In the genomic region with DNA sequence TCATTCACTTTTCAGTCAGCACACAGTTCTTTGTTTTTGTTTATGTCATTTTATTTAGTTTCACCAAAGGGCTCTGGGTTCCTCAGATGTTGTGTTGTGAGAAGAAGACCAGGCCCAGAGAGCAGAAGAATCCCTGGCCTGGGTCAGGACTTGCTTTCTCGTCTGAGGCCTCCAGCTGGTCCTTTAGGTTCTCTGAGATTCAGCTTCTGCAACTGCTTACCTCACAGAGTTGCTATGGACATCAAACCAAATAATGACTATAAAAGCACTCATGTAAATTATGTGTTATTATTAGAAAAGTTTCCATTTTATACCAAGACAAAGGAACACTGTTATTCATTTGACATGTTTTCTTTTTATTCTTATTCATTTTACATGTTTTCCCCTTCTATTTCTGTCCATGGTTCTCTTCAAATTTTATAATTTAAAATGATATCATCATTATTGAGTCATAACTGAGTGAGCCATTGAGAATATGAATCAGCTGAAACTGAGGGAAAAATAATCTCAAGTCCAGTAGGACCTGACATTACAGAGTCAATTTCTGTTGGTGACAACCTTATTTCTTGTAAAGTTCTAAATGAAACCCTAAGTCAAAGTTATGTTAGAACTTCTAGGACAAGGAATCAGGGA, we compare ENCODE assay signal across 19 cellular contexts. TPM values are rescaled to one million over a fixed set of nuclear protein-coding genes. Genes with fewer than 3 reads are reported as not detected.
A peak's percentile ranks its signal among the peaks of the same experiment; 100 is the strongest.
DNase-seq lines count a peak whose midpoint lies in the region; ATAC-seq and TF ChIP-seq lines count a peak whose summit lies in the region.
"Had no signal": no experiment of that assay in that cellular context is flagged by ENCODE, and none has a peak within 500 bp of the region (broad histone marks: within the 10 kb centered on the region; RNA-seq: fewer than 3 reads in every experiment).

No MANE protein-coding gene starts in this region.

- no peaks in the 10 kb centered on the region for H3K9me3 ChIP-seq in subcutaneous abdominal adipose tissue (ENCODE audit: control insufficient read depth in 5 of 5, low read length in 5 of 5)

- intact Hi-C loops in activated T-helper 2 cell treated with anti-CD3 and anti-CD28 coated beads, Interferon-gamma antibody, Interleukin-2, Interleukin-4, amounts not matched to agents 10 μg/mL and 5 μg/mL and 100 μg/mL, durations not matched to agents 14 hours and 24 hours and 36 hours (cut with micrococcal nuclease), result no loop called here

- ATAC-seq in HG03280 (IDR thresholded peaks at IDR 0.05; ENCODE audit: unreplicated experiment), result no peak
- ATAC-seq: right cardiac atrium had no signal

- H3K4me1 Mint-ChIP-seq in activated naive CD8-positive, alpha-beta T cell (ENCODE audit: low read depth), result peaks cover 78% of the 10 kb centered on the region
- peaks cover 62% of the 10 kb centered on the region for H3K4me1 Mint-ChIP-seq in activated naive CD8-positive, alpha-beta T cell treated with anti-CD3 and anti-CD28 coated beads for 36 hours
- H3K4me1 Mint-ChIP-seq in activated T-helper 2 cell treated with anti-CD3 and anti-CD28 coated beads, Interferon-gamma antibody, Interleukin-2, Interleukin-4, amounts not matched to agents 10 μg/mL and 5 μg/mL and 100 μg/mL, durations not matched to agents 14 hours and 24 hours and 36 hours (ENCODE audit: low read depth), result peaks cover 68% of the 10 kb centered on the region

- H3K27ac Mint-ChIP-seq in activated naive CD8-positive, alpha-beta T cell, result peak overlapping the region; percentile 87
- H3K27ac Mint-ChIP-seq in activated naive CD8-positive, alpha-beta T cell treated with anti-CD3 and anti-CD28 coated beads for 36 hours, result no peak overlapping the region
- peak overlapping the region; percentile 55 for H3K27ac Mint-ChIP-seq in activated T-helper 2 cell treated with anti-CD3 and anti-CD28 coated beads, Interferon-gamma antibody, Interleukin-2, Interleukin-4, amounts not matched to agents 10 μg/mL and 5 μg/mL and 100 μg/mL, durations not matched to agents 14 hours and 24 hours and 36 hours
- H3K27ac Mint-ChIP-seq: endodermal cell, H9 had no signal

- H3K27ac ChIP-seq in subcutaneous abdominal adipose tissue (ENCODE audit: low read depth, low read length) (peak overlapping the region; percentile 18), substantia nigra (ENCODE audit: low read depth, low read length, poor library complexity, severe bottlenecking) (no peak overlapping the region)

- H3K27me3 ChIP-seq in subcutaneous abdominal adipose tissue (ENCODE audit: control insufficient read depth in 5 of 5, insufficient read depth in 4 of 5, low read length in 5 of 5), result no peaks in the 10 kb centered on the region

- no peaks in the 10 kb centered on the region for H3K27me3 Mint-ChIP-seq in activated naive CD8-positive, alpha-beta T cell
- no peaks in the 10 kb centered on the region for H3K27me3 Mint-ChIP-seq in activated naive CD8-positive, alpha-beta T cell treated with anti-CD3 and anti-CD28 coated beads for 36 hours
- H3K27me3 Mint-ChIP-seq in activated T-helper 2 cell treated with anti-CD3 and anti-CD28 coated beads, Interferon-gamma antibody, Interleukin-2, Interleukin-4, amounts not matched to agents 10 μg/mL and 5 μg/mL and 100 μg/mL, durations not matched to agents 14 hours and 24 hours and 36 hours (ENCODE audit: low read depth), result no peaks in the 10 kb centered on the region

- H3K36me3 ChIP-seq in subcutaneous abdominal adipose tissue (ENCODE audit: control insufficient read depth in 5 of 5, insufficient read depth in 5 of 5, low read length in 5 of 5), result no peaks in the 10 kb centered on the region

- peaks cover 7 to 34% (median 28%) of the 10 kb centered on the region in 5 donors for H3K4me1 ChIP-seq in subcutaneous abdominal adipose tissue (ENCODE audit: control insufficient read depth in 5 of 5, insufficient read depth in 5 of 5, low read length in 5 of 5)

- DNase-seq in activated naive CD8-positive, alpha-beta T cell treated with anti-CD3 and anti-CD28 coated beads for 36 hours, result no peak
- DNase-seq in activated T-helper 2 cell treated with anti-CD3 and anti-CD28 coated beads, Interferon-gamma antibody, Interleukin-2, Interleukin-4, amounts not matched to agents 10 μg/mL and 5 μg/mL and 100 μg/mL, durations not matched to agents 14 hours and 24 hours and 36 hours (ENCODE audit: low spot score), result no peak
- DNase-seq in fibroblast of mammary gland (ENCODE audit: low read depth), result peak; percentile 44
- no peak for DNase-seq in SIG-M5 (lab: John Stamatoyannopoulos, UW)
- DNase-seq in substantia nigra (lab: John Stamatoyannopoulos, UW), result no peak
- DNase-seq: activated CD4-positive, alpha-beta T cell treated with anti-CD3 and anti-CD28 coated beads, Interleukin-2, amount 50 U/mL, for 4 hours; activated effector memory CD4-positive, alpha-beta T cell treated with anti-CD3 and anti-CD28 coated beads, Interleukin-2, amount 50 U/mL, for 16 hours; AML-193; endodermal cell; glutamatergic neuron; H9; KG1; NCI-H1417; NCI-H2227 treated with DMSO at 0.1 percent for 48 hours; right cardiac atrium; T1000 had no signal

- H3K4me3 ChIP-seq in fibroblast of mammary gland (ENCODE audit: control insufficient read depth, low read depth, low read length) (no peak overlapping the region), subcutaneous abdominal adipose tissue (ENCODE audit: low read depth in 1 of 5, low read length in 5 of 5) (no peak overlapping the region)

- no peaks in the 10 kb centered on the region for H3K9me3 Mint-ChIP-seq in activated naive CD8-positive, alpha-beta T cell (ENCODE audit: low read depth)
- H3K9me3 Mint-ChIP-seq in activated naive CD8-positive, alpha-beta T cell treated with anti-CD3 and anti-CD28 coated beads for 36 hours, result peaks cover 8% of the 10 kb centered on the region
- H3K9me3 Mint-ChIP-seq in activated T-helper 2 cell treated with anti-CD3 and anti-CD28 coated beads, Interferon-gamma antibody, Interleukin-2, Interleukin-4, amounts not matched to agents 10 μg/mL and 5 μg/mL and 100 μg/mL, durations not matched to agents 14 hours and 24 hours and 36 hours, result peaks cover 9% of the 10 kb centered on the region
- H3K9me3 Mint-ChIP-seq: endodermal cell, H9 had no signal

- no peaks in the 10 kb centered on the region for H3K36me3 Mint-ChIP-seq in activated naive CD8-positive, alpha-beta T cell
- peaks cover 6% of the 10 kb centered on the region for H3K36me3 Mint-ChIP-seq in activated naive CD8-positive, alpha-beta T cell treated with anti-CD3 and anti-CD28 coated beads for 36 hours
- peaks cover 3% of the 10 kb centered on the region for H3K36me3 Mint-ChIP-seq in activated T-helper 2 cell treated with anti-CD3 and anti-CD28 coated beads, Interferon-gamma antibody, Interleukin-2, Interleukin-4, amounts not matched to agents 10 μg/mL and 5 μg/mL and 100 μg/mL, durations not matched to agents 14 hours and 24 hours and 36 hours (ENCODE audit: low read depth)

- H3K9ac ChIP-seq in subcutaneous abdominal adipose tissue (ENCODE audit: low read length in 5 of 5), result no peak overlapping the region

- peak overlapping the region; percentile 15 for H3K4me3 Mint-ChIP-seq in activated naive CD8-positive, alpha-beta T cell
- no peak overlapping the region for H3K4me3 Mint-ChIP-seq in activated naive CD8-positive, alpha-beta T cell treated with anti-CD3 and anti-CD28 coated beads for 36 hours
- no peak overlapping the region for H3K4me3 Mint-ChIP-seq in activated T-helper 2 cell treated with anti-CD3 and anti-CD28 coated beads, Interferon-gamma antibody, Interleukin-2, Interleukin-4, amounts not matched to agents 10 μg/mL and 5 μg/mL and 100 μg/mL, durations not matched to agents 14 hours and 24 hours and 36 hours (ENCODE audit: low read depth)
- H3K4me3 Mint-ChIP-seq: endodermal cell, H9 had no signal

- no peak for TF ChIP-seq CTCF in fibroblast of mammary gland (conservative IDR thresholded peaks at IDR 0.05; ENCODE audit: control insufficient read depth, insufficient read depth, low read depth, low read length)

RNA-seq across cellular contexts. Expression of a gene that starts 44.0 kb away (rescaled TPM):
- total RNA-seq in activated naive CD8-positive, alpha-beta T cell treated with anti-CD3 and anti-CD28 coated beads for 36 hours, result 10 to 100 TPM; 26.4 to 29.5 TPM
- total RNA-seq in activated T-helper 2 cell treated with anti-CD3 and anti-CD28 coated beads, Interferon-gamma antibody, Interleukin-2, Interleukin-4, amounts not matched to agents 10 μg/mL and 5 μg/mL and 100 μg/mL, durations not matched to agents 14 hours and 24 hours and 36 hours, result 14.9 and 18.5 TPM in 2 replicates
